Comparison of ENCODE assay signal across 1 cellular context in genomic region chr16:89409161-89409711, GRCh38.
TF ChIP-seq lines count a peak whose summit lies in the region.

No MANE protein-coding gene starts in this region.

TF ChIP-seq in HepG2, 621 proteins besides CTCF, POLR2A, EP300 and RAD21 (continued from another document):
- no peak for TF ChIP-seq RBAK (CRISPR knock-in tag; IDR thresholded peaks at IDR 0.05)
- no peak for TF ChIP-seq RXRB (CRISPR knock-in tag; IDR thresholded peaks at IDR 0.05; ENCODE audit: borderline replicate concordance)
- no peak for TF ChIP-seq ZC3H4 (CRISPR knock-in tag; IDR thresholded peaks at IDR 0.05; ENCODE audit: borderline replicate concordance)
- no peak for TF ChIP-seq ZNF18 (CRISPR knock-in tag; IDR thresholded peaks at IDR 0.05; ENCODE audit: insufficient replicate concordance)
- no peak for TF ChIP-seq HNRNPLL (IDR thresholded peaks at IDR 0.05; ENCODE audit: low read depth, low read length, poor library complexity, severe bottlenecking)
- no peak for TF ChIP-seq HNRNPL (IDR thresholded peaks at IDR 0.05; ENCODE audit: low read depth, low read length)
- no peak for TF ChIP-seq TBL1XR1 (IDR thresholded peaks at IDR 0.05; ENCODE audit: borderline replicate concordance, low read length, partially characterized antibody)
- no peak for TF ChIP-seq ZNF44 (CRISPR knock-in tag; IDR thresholded peaks at IDR 0.05)
- no peak for TF ChIP-seq ZSCAN9 (CRISPR knock-in tag; IDR thresholded peaks at IDR 0.05; ENCODE audit: borderline replicate concordance)
